In genomic region chr19:6737284-6737872, GRCh38 we compare ENCODE assay signal across 1 cellular context.
TF ChIP-seq lines count a peak whose summit lies in the region.

GPR108 (minus strand) TSS chr19:6737580; CDS start chr19:6737576, 4 bp downstream.

TF ChIP-seq in K562, 482 proteins besides CTCF, POLR2A, EP300 and RAD21 (continued from another document and continues in another):
- TF ChIP-seq TBL1XR1 (IDR thresholded peaks at IDR 0.05; ENCODE audit: low read length in 2 of 2) (peak in 1 of 2 experiments; percentile 47; a peak in 2 of 4 replicates), ZNF23 (CRISPR knock-in tag; IDR thresholded peaks at IDR 0.05) (no peak), XRCC3 (IDR thresholded peaks at IDR 0.05) (no peak), POLR2H (tag; IDR thresholded peaks at IDR 0.05; ENCODE audit: low read depth) (no peak), CREB5 (CRISPR knock-in tag; IDR thresholded peaks at IDR 0.05) (no peak), NFIC (IDR thresholded peaks at IDR 0.05) (no peak), HNRNPUL1 (IDR thresholded peaks at IDR 0.05; ENCODE audit: low read length) (no peak), ZNF431 (CRISPR knock-in tag; IDR thresholded peaks at IDR 0.05) (no peak), ZNF644 (tag; IDR thresholded peaks at IDR 0.05; ENCODE audit: low read depth) (no peak), NBN (IDR thresholded peaks at IDR 0.05; ENCODE audit: low read depth) (no peak), ZNF41 (CRISPR knock-in tag; conservative IDR thresholded peaks at IDR 0.05) (no peak), DIDO1 (tag; IDR thresholded peaks at IDR 0.05; ENCODE audit: low read depth) (no peak), RREB1 (CRISPR knock-in tag; IDR thresholded peaks at IDR 0.05) (peak; percentile 62; the same call in 1 of the 2 replicates), NR2C2 (CRISPR knock-in tag; IDR thresholded peaks at IDR 0.05) (no peak), NR2C2 (tag; IDR thresholded peaks at IDR 0.05) (no peak), SIN3A (IDR thresholded peaks at IDR 0.05; ENCODE audit: borderline replicate concordance in 2 of 2, control insufficient read depth in 1 of 2, low read depth in 2 of 2, low read length in 2 of 2) (no peak), NFRKB (IDR thresholded peaks at IDR 0.05; ENCODE audit: low read depth) (no peak), NCOR1 (IDR thresholded peaks at IDR 0.05) (no peak), TAF15 (IDR thresholded peaks at IDR 0.05; ENCODE audit: low read depth, low read length) (no peak), ZNF274 (IDR thresholded peaks at IDR 0.05; ENCODE audit: borderline replicate concordance, low read depth, low read length) (no peak), TAL1 (IDR thresholded peaks at IDR 0.05) (no peak), THRA (IDR thresholded peaks at IDR 0.05) (no peak), ZNF444 (CRISPR knock-in tag; IDR thresholded peaks at IDR 0.05) (no peak), FOXA3 (CRISPR knock-in tag; conservative IDR thresholded peaks at IDR 0.05 in 1 of 2, IDR thresholded peaks at IDR 0.05 in 1 of 2) (no peak), RUNX1 (IDR thresholded peaks at IDR 0.05; ENCODE audit: low read depth) (no peak), JUNB (CRISPR knock-in tag; conservative IDR thresholded peaks at IDR 0.05) (no peak), COPS2 (conservative IDR thresholded peaks at IDR 0.05) (no peak), SREBF1 (IDR thresholded peaks at IDR 0.05; ENCODE audit: borderline replicate concordance, low read depth, low read length) (peak; percentile 99), ZNF280A (IDR thresholded peaks at IDR 0.05; ENCODE audit: low read depth, partially characterized antibody) (no peak), ATF4 (CRISPR knock-in tag; IDR thresholded peaks at IDR 0.05) (no peak), KLF6 (CRISPR knock-in tag; IDR thresholded peaks at IDR 0.05; ENCODE audit: borderline replicate concordance) (no peak), TBP (optimal IDR thresholded peaks at IDR 0.05; ENCODE audit: low read depth, low read length) (peak; percentile 49), ZNF197 (CRISPR knock-in tag; IDR thresholded peaks at IDR 0.05; ENCODE audit: low read depth) (no peak), MBD2 (IDR thresholded peaks at IDR 0.05; ENCODE audit: borderline replicate concordance, low read depth) (peak; percentile 98), KAT7 (CRISPR knock-in tag; IDR thresholded peaks at IDR 0.05; ENCODE audit: borderline replicate concordance) (no peak; the same call in 1 of the 2 replicates), CBX5 (IDR thresholded peaks at IDR 0.05; ENCODE audit: borderline replicate concordance, low read depth) (no peak), ZNF239 (CRISPR knock-in tag; IDR thresholded peaks at IDR 0.05) (no peak), ZNF398 (CRISPR knock-in tag; IDR thresholded peaks at IDR 0.05) (no peak), ZNF354B (CRISPR knock-in tag; IDR thresholded peaks at IDR 0.05) (no peak), BRD9 (IDR thresholded peaks at IDR 0.05; ENCODE audit: low read depth, partially characterized antibody) (no peak), HDGF (IDR thresholded peaks at IDR 0.05) (no peak), ZBTB12 (CRISPR knock-in tag; IDR thresholded peaks at IDR 0.05) (peak; percentile 97), ZNF57 (CRISPR knock-in tag; IDR thresholded peaks at IDR 0.05) (no peak), E2F5 (CRISPR knock-in tag; IDR thresholded peaks at IDR 0.05) (no peak), GABPB1 (CRISPR knock-in tag; IDR thresholded peaks at IDR 0.05) (no peak), ZNF408 (CRISPR knock-in tag; IDR thresholded peaks at IDR 0.05; ENCODE audit: low read depth) (no peak), ASH1L (IDR thresholded peaks at IDR 0.05; ENCODE audit: borderline replicate concordance, low read depth, partially characterized antibody) (peak; percentile 99), ARHGAP35 (IDR thresholded peaks at IDR 0.05; ENCODE audit: partially characterized antibody) (no peak), CBX1 (IDR thresholded peaks at IDR 0.05; ENCODE audit: low read depth) (no peak), PCBP2 (IDR thresholded peaks at IDR 0.05; ENCODE audit: low read depth, low read length, poor library complexity, severe bottlenecking) (no peak), CCAR2 (IDR thresholded peaks at IDR 0.05; ENCODE audit: low read depth, low read length) (no peak), TCF3 (CRISPR knock-in tag; IDR thresholded peaks at IDR 0.05) (no peak), TRIM28 (IDR thresholded peaks at IDR 0.05) (no peak), MXI1 (IDR thresholded peaks at IDR 0.05; ENCODE audit: low read depth, low read length) (no peak), OTX1 (CRISPR knock-in tag; IDR thresholded peaks at IDR 0.05) (0 out of 2 replicates have a peak, but pooled peaks have one; percentile 32), HNRNPH1 (optimal IDR thresholded peaks at IDR 0.05; ENCODE audit: low read depth, low read length) (no peak), JUN (IDR thresholded peaks at IDR 0.05; ENCODE audit: borderline replicate concordance, low read depth, low read length) (peak; percentile 39; the same call in 1 of the 2 replicates), JUN (CRISPR knock-in tag; IDR thresholded peaks at IDR 0.05; ENCODE audit: borderline replicate concordance) (no peak), ZNF184 (CRISPR knock-in tag; IDR thresholded peaks at IDR 0.05) (no peak), ZNF77 (CRISPR knock-in tag; IDR thresholded peaks at IDR 0.05) (no peak), ZNF316 (IDR thresholded peaks at IDR 0.05) (no peak), MLLT1 (IDR thresholded peaks at IDR 0.05) (peak in 1 of 2 experiments; percentile 99; a peak in 2 of 4 replicates)
